ENCODE assay signal across 24 cellular contexts in the genomic region with DNA sequence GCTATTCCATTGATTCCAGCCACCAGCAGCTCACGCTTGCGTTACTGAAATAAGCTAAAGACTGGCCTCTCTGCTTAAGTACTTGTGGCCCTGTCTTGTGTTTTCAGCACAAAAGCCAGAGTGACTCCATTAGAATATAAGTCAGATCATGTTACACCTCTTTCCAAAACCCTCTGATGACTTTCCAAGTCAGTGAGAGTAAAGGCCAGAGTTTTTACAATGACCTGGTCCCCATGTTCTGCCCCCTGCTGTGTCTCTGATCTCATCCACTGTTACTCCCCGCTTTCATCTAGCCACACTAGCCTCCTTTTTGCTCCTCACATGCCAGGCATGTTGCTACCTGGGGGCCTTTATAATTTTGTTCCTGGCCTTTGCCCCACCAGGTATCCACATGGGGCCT. TPM values are rescaled to one million over a fixed set of nuclear protein-coding genes. Genes with fewer than 3 reads are reported as not detected.
DNase-seq lines count a peak whose midpoint lies in the region; ATAC-seq and TF ChIP-seq lines count a peak whose summit lies in the region.
"Had no signal": no experiment of that assay in that cellular context is flagged by ENCODE, and none has a peak within 500 bp of the region (broad histone marks: within the 10 kb centered on the region; RNA-seq: fewer than 3 reads in every experiment).

No MANE protein-coding gene starts in this region.

- no peaks in the 10 kb centered on the region for H3K27me3 ChIP-seq in HCT116 (ENCODE audit: insufficient read depth, low read length)
- H3K27me3 ChIP-seq in tibial nerve, result no peaks in the 10 kb centered on the region
- no peaks in the 10 kb centered on the region for H3K27me3 ChIP-seq in spleen (replicated peaks in 1 of 7)
- H3K27me3 ChIP-seq: ascending aorta, BE2C, upper lobe of left lung had no signal

- TF ChIP-seq RAD21 in HCT116 (IDR thresholded peaks at IDR 0.05; ENCODE audit: low read depth), result no peak

- no peak overlapping the region for H2AFZ ChIP-seq in HCT116 (ENCODE audit: low read depth, low read length, poor library complexity, severe bottlenecking)

- no peaks in the 10 kb centered on the region for H3K9me3 ChIP-seq in HCT116 (ENCODE audit: control insufficient read depth in 1 of 2, insufficient read depth in 1 of 2, low read depth in 1 of 2, low read length in 2 of 2)
- no peaks in the 10 kb centered on the region for H3K9me3 ChIP-seq in tibial nerve
- H3K9me3 ChIP-seq in spleen, result no peaks in the 10 kb centered on the region
- H3K9me3 ChIP-seq: ascending aorta, BE2C, upper lobe of left lung had no signal

- no peak overlapping the region for H3K4me2 ChIP-seq in HCT116 (ENCODE audit: low read length)

- H3K4me3 ChIP-seq in HCT116 (replicated peaks in 1 of 2; ENCODE audit: low read depth in 1 of 2, low read length in 2 of 2), result no peak overlapping the region
- no peak overlapping the region for H3K4me3 ChIP-seq in tibial nerve
- H3K4me3 ChIP-seq in spleen, result no peak overlapping the region
- H3K4me3 ChIP-seq: ascending aorta, upper lobe of left lung had no signal

- no peaks in the 10 kb centered on the region for H4K20me1 ChIP-seq in HCT116 (ENCODE audit: insufficient read depth)

- POLR2A ChIA-PET in HCT116 (lab: Charles Lee), result no interaction called here

- H3K79me2 ChIP-seq in HCT116 (ENCODE audit: insufficient read depth, low read length), result no peaks in the 10 kb centered on the region

- peaks cover 7% of the 10 kb centered on the region for H3K9me3 Mint-ChIP-seq in glutamatergic neuron (ENCODE audit: unreplicated experiment)
- H3K9me3 Mint-ChIP-seq: activated T-cell treated with anti-CD3 and anti-CD28 coated beads, Interleukin-2, amount 50 U/mL, for 4 hours; CD8-positive, alpha-beta T cell; natural killer cell treated with Interleukin-12 subunit alpha and Interleukin-12 subunit beta and Interleukin-15 and Interleukin-18, amount 100 ng/mL, for 72 hours; stimulated activated naive B cell treated with anti-CD40 and anti-IgM and Interleukin-4, amounts not matched to agents 10 μg/mL and 1 μg/mL and 100 μg/mL, for 72 hours had no signal

- no peak overlapping the region for H3K27ac ChIP-seq in HCT116 (ENCODE audit: low read depth, low read length)
- no peak overlapping the region for H3K27ac ChIP-seq in tibial nerve
- no peak overlapping the region for H3K27ac ChIP-seq in spleen
- H3K27ac ChIP-seq: ascending aorta, upper lobe of left lung, WERI-Rb-1 had no signal

- H3K4me3 Mint-ChIP-seq in glutamatergic neuron (ENCODE audit: unreplicated experiment), result no peak overlapping the region
- H3K4me3 Mint-ChIP-seq: activated T-cell treated with anti-CD3 and anti-CD28 coated beads, Interleukin-2, amount 50 U/mL, for 4 hours; CD8-positive, alpha-beta T cell; natural killer cell treated with Interleukin-12 subunit alpha and Interleukin-12 subunit beta and Interleukin-15 and Interleukin-18, amount 100 ng/mL, for 72 hours; stimulated activated naive B cell treated with anti-CD40 and anti-IgM and Interleukin-4, amounts not matched to agents 10 μg/mL and 1 μg/mL and 100 μg/mL, for 72 hours had no signal

- peaks cover 6% of the 10 kb centered on the region for H3K27me3 Mint-ChIP-seq in glutamatergic neuron (ENCODE audit: unreplicated experiment)

- RAD21 ChIA-PET in HCT116 (lab: Charles Lee; ENCODE audit: low non-redundant PET in 1 of 2, low total read pairs in 2 of 2, uncharacterized antibody in 2 of 2, unreplicated experiment in 2 of 2), result no interaction called here

- peak; percentile 20; the same call in 1 of the 2 replicates for ATAC-seq in HCT116
- ATAC-seq: activated T-cell treated with anti-CD3 and anti-CD28 coated beads, Interleukin-2, amount 50 U/mL, for 4 hours; CD8-positive, alpha-beta T cell; natural killer cell treated with Interleukin-12 subunit alpha and Interleukin-12 subunit beta and Interleukin-15 and Interleukin-18, amount 100 ng/mL, for 72 hours; stimulated activated naive B cell treated with anti-CD40 and anti-IgM and Interleukin-4, amounts not matched to agents 10 μg/mL and 1 μg/mL and 100 μg/mL, for 72 hours had no signal

- H3K9ac ChIP-seq in HCT116 (ENCODE audit: low read length), result no peak overlapping the region

- TF ChIP-seq EP300 in tibial nerve (IDR thresholded peaks at IDR 0.05), result no peak

- H3K36me3 ChIP-seq in HCT116 (ENCODE audit: control insufficient read depth in 1 of 2, insufficient read depth in 2 of 2, low read length in 2 of 2) (no peaks in the 10 kb centered on the region), tibial nerve (no peaks in the 10 kb centered on the region), spleen (no peaks in the 10 kb centered on the region)
- H3K36me3 ChIP-seq: ascending aorta, BE2C, upper lobe of left lung, WERI-Rb-1 had no signal

- peak; percentile 35 for DNase-seq in Daoy (ENCODE audit: low read depth)
- DNase-seq in HCT116 (ENCODE audit: low read depth, low spot score), result no peak
- DNase-seq in astrocyte of the hippocampus (ENCODE audit: low read depth, low spot score), result peak; percentile 24
- DNase-seq in iPS-NIHi7 (ENCODE audit: extremely low spot score), result peak; percentile 63
- no peak for DNase-seq in tibial nerve (ENCODE audit: low spot score in 2 of 2)
- DNase-seq in glutamatergic neuron, result no peak
- DNase-seq in stimulated activated CD4-positive, alpha-beta T cell treated with anti-CD3 and anti-CD28 coated beads, Interleukin-4, amount 100 ng/mL, for 1 hour, result no peak
- no peak for DNase-seq in spleen
- DNase-seq: activated CD4-positive, alpha-beta T cell treated with anti-CD3 and anti-CD28 coated beads for 48 hours; activated CD8-positive, alpha-beta memory T cell treated with anti-CD3 and anti-CD28 coated beads for 24 hours; activated T-cell treated with anti-CD3 and anti-CD28 coated beads, Interleukin-2, amount 50 U/mL, for 4 hours; BE2C; CD8-positive, alpha-beta T cell; cortex of kidney; NCI-H1092 treated with DMSO at 0.1 percent for 48 hours; NCI-H1930; NCI-H345; NCI-H774; stimulated activated naive B cell treated with anti-CD40 and anti-IgM and Interleukin-4, amounts not matched to agents 10 μg/mL and 1 μg/mL and 100 μg/mL, for 72 hours; T-helper 9 cell; upper lobe of left lung; WERI-Rb-1 had no signal

- 72 to 84% methylated on average over 3 of the region's 3 CpGs for WGBS in tibial nerve, 2 donors
- 92 to 96% (median 95%) methylated on average over 3 of the region's 3 CpGs for WGBS in spleen, 5 donors

- H3K4me1 ChIP-seq in HCT116 (ENCODE audit: control insufficient read depth in 1 of 2, insufficient read depth in 2 of 2, low read length in 2 of 2) (peaks cover 12 to 20% of the 10 kb centered on the region in 2 experiments), tibial nerve (peaks cover 0 to 4% (median 0%) of the 10 kb centered on the region in 4 donors), spleen (peaks cover 0 to 20% (median 8%) of the 10 kb centered on the region in 6 donors)
- H3K4me1 ChIP-seq: ascending aorta, BE2C, upper lobe of left lung had no signal

- TF ChIP-seq POLR2A in HCT116 (IDR thresholded peaks at IDR 0.05; ENCODE audit: borderline replicate concordance, extremely low read depth, insufficient read depth, insufficient read length) (no peak), tibial nerve (IDR thresholded peaks at IDR 0.05) (no peak), spleen (IDR thresholded peaks at IDR 0.05) (no peak)

- no peak overlapping the region for H3K27ac Mint-ChIP-seq in glutamatergic neuron (ENCODE audit: unreplicated experiment)
- H3K27ac Mint-ChIP-seq: CD8-positive, alpha-beta T cell; natural killer cell treated with Interleukin-12 subunit alpha and Interleukin-12 subunit beta and Interleukin-15 and Interleukin-18, amount 100 ng/mL, for 72 hours; stimulated activated naive B cell treated with anti-CD40 and anti-IgM and Interleukin-4, amounts not matched to agents 10 μg/mL and 1 μg/mL and 100 μg/mL, for 72 hours had no signal

- intact Hi-C loops in HCT116 (cut with micrococcal nuclease), result no loop called here
- intact Hi-C loops in spleen (cut with DNase I; ENCODE audit: low total_unique reads), result no loop called here

- no peaks in the 10 kb centered on the region for H3K9me2 ChIP-seq in HCT116 (ENCODE audit: insufficient read depth)

- no peak for TF ChIP-seq CTCF in HCT116 (IDR thresholded peaks at IDR 0.05 in 2 of 3, conservative IDR thresholded peaks at IDR 0.05 in 1 of 3; ENCODE audit: borderline replicate concordance in 1 of 3, insufficient read depth in 1 of 3, low read depth in 2 of 3, low read length in 2 of 3)
- TF ChIP-seq CTCF in tibial nerve (IDR thresholded peaks at IDR 0.05), result no peak
- TF ChIP-seq CTCF in glutamatergic neuron (IDR thresholded peaks at IDR 0.05; ENCODE audit: partially characterized antibody, unreplicated experiment), result no peak
- no peak for TF ChIP-seq CTCF in spleen (IDR thresholded peaks at IDR 0.05 in 8 of 11, conservative IDR thresholded peaks at IDR 0.05 in 3 of 11)

- peaks cover 18% of the 10 kb centered on the region for H3K4me1 Mint-ChIP-seq in glutamatergic neuron (ENCODE audit: low read depth, unreplicated experiment)

- CTCF ChIA-PET in HCT116 (lab: Charles Lee), result interaction anchor here (1.6 kb wide), 1 partner anchor 28 kb away, joined by 4 read pairs; no protein-coding TSS in a partner anchor

- peaks cover under 1% of the 10 kb centered on the region for H3K36me3 Mint-ChIP-seq in glutamatergic neuron (ENCODE audit: unreplicated experiment)
- H3K36me3 Mint-ChIP-seq: CD8-positive, alpha-beta T cell; natural killer cell treated with Interleukin-12 subunit alpha and Interleukin-12 subunit beta and Interleukin-15 and Interleukin-18, amount 100 ng/mL, for 72 hours; stimulated activated naive B cell treated with anti-CD40 and anti-IgM and Interleukin-4, amounts not matched to agents 10 μg/mL and 1 μg/mL and 100 μg/mL, for 72 hours had no signal

- no TSS peak for BruUV-seq in HCT116 (replicated peaks; lab: Mats Ljungman, UMichigan)

TF ChIP-seq in HCT116, 20 proteins besides CTCF, POLR2A, EP300 and RAD21:
- no peak for TF ChIP-seq SP1 (IDR thresholded peaks at IDR 0.05; ENCODE audit: low read depth)
- no peak for TF ChIP-seq EZH2phosphoT487 (IDR thresholded peaks at IDR 0.05; ENCODE audit: borderline replicate concordance)
- TF ChIP-seq TCF7L2 (IDR thresholded peaks at IDR 0.05; ENCODE audit: borderline replicate concordance, extremely low read depth, insufficient read depth, insufficient read length), result peak; percentile 76

RNA-seq across cellular contexts. Expression of a gene that starts 6.9 kb away (rescaled TPM):
- 90.9 and 101 TPM in 2 replicates for total RNA-seq in Daoy (2014; rRNA removed; shearing (Covaris generic))
- total RNA-seq in HCT116 (2021; ENCODE audit: unreplicated experiment) (45.9 TPM), tibial nerve (10 to 100 TPM; 29.9 to 49.5 (median 38.7) TPM), glutamatergic neuron (ENCODE audit: unreplicated experiment) (87.0 TPM), spleen (10 to 100 TPM; 21.6 to 63.0 (median 39.7) TPM)
- polyA plus RNA-seq in HCT116 (2012), result 32.4 and 35.4 TPM in 2 replicates
- polyA plus RNA-seq in spleen, result 1 to 10 TPM; 4.5 to 8.9 (median 5.3) TPM

RNA-seq across cellular contexts. Expression of a gene that starts 47.8 kb away (rescaled TPM):
- 2.3 and 2.5 TPM in 2 replicates for total RNA-seq in Daoy (2014; rRNA removed; shearing (Covaris generic))
- total RNA-seq in HCT116 (2021; ENCODE audit: unreplicated experiment) (14.4 TPM), tibial nerve (10 to 100 TPM; 21.6 to 34.9 (median 29.8) TPM), glutamatergic neuron (ENCODE audit: unreplicated experiment) (17.1 TPM), spleen (10 to 100 TPM; 39.3 to 88.3 (median 52.1) TPM)
- 7.5 and 7.7 TPM in 2 replicates for polyA plus RNA-seq in HCT116 (2012)
- 1 to 10 TPM; 1.2 to 4.7 (median 2.6) TPM for polyA plus RNA-seq in spleen

Comparison
In these comparisons a context has a peak if more than half of its experiments do, and no peak if none do; other contexts are left out.
1. DNase-seq: peak in Daoy (single experiment), astrocyte of the hippocampus (single experiment) and iPS-NIHi7 (single experiment); none in HCT116 (single experiment), tibial nerve (0 of 2), glutamatergic neuron (single experiment), stimulated activated CD4-positive, alpha-beta T cell treated with anti-CD3 and anti-CD28 coated beads, Interleukin-4, amount 100 ng/mL, for 1 hour (single experiment) and spleen (single experiment).